Comparison of ENCODE assay signal across 8 cellular contexts in genomic region chr20:3898181-3898580, GRCh38. TPM values are rescaled to one million over a fixed set of nuclear protein-coding genes. Genes with fewer than 3 reads are reported as not detected.
DNase-seq lines count a peak whose midpoint lies in the region; ATAC-seq and TF ChIP-seq lines count a peak whose summit lies in the region.
"Not testable (repeated sequence)": the region's sequence is repeated elsewhere in the genome, so short reads cannot be mapped to it uniquely, and the experiment has no call there.

No MANE protein-coding gene starts in this region.

- H3K27ac ChIP-seq in GM23248 (peak overlapping the region; percentile 5; the same call in 1 of the 2 replicates), smooth muscle cell (ENCODE audit: low read depth) (peak overlapping the region; percentile 18)
- not testable (repeated sequence) for H3K27ac ChIP-seq in OCI-LY7 (ENCODE audit: low read depth, low read length, poor library complexity, severe bottlenecking); SK-N-SH (ENCODE audit: low read depth in 2 of 2, low read length in 1 of 2)

- H3K4me1 Mint-ChIP-seq in CD14-positive monocyte: peaks cover 93% of the 10 kb centered on the region
- H3K4me1 Mint-ChIP-seq in dendritic cell treated with granulocyte-macrophage colony-stimulating factor and Interleukin-4, amounts not matched to agents 40 ng/mL and 50 ng/mL, for 4 days (ENCODE audit: low read depth): peaks cover 76% of the 10 kb centered on the region
- H3K4me1 Mint-ChIP-seq in natural killer cell: peaks cover 59 to 63% of the 10 kb centered on the region in 2 donors

- peaks cover 82% of the 10 kb centered on the region for H3K4me1 ChIP-seq in GM23248 (ENCODE audit: insufficient read depth)
- H3K4me1 ChIP-seq in OCI-LY7 (ENCODE audit: insufficient read depth, low read length, poor library complexity, severe bottlenecking): peaks cover 80% of the 10 kb centered on the region
- H3K4me1 ChIP-seq in SK-N-SH (ENCODE audit: control insufficient read depth in 1 of 2, insufficient read depth in 2 of 2, low read depth in 1 of 2, low read length in 1 of 2): peaks cover 3 to 33% of the 10 kb centered on the region in 2 experiments; a peak in 3 of 4 replicates
- not testable (repeated sequence) for H3K4me1 ChIP-seq in smooth muscle cell (ENCODE audit: low read depth)

- peaks cover 100% of the 10 kb centered on the region for H3K79me2 ChIP-seq in GM23248 (ENCODE audit: insufficient read depth)
- H3K79me2 ChIP-seq in OCI-LY7 (ENCODE audit: insufficient read depth, low read depth, low read length): peaks cover 100% of the 10 kb centered on the region
- H3K79me2 ChIP-seq in SK-N-SH (ENCODE audit: insufficient read depth): peaks cover 100% of the 10 kb centered on the region
- peaks cover 100% of the 10 kb centered on the region for H3K79me2 ChIP-seq in smooth muscle cell (ENCODE audit: low read depth)

- TF ChIP-seq CTCF in CD14-positive monocyte (IDR thresholded peaks at IDR 0.05); OCI-LY7 (conservative IDR thresholded peaks at IDR 0.05; ENCODE audit: low read length); SK-N-SH (IDR thresholded peaks at IDR 0.05); natural killer cell (IDR thresholded peaks at IDR 0.05); smooth muscle cell (IDR thresholded peaks at IDR 0.05; ENCODE audit: borderline replicate concordance, insufficient read depth, poor library complexity, severe bottlenecking): not testable (repeated sequence)

- H3F3A ChIP-seq in GM23248 (ENCODE audit: insufficient read depth): peaks cover 64% of the 10 kb centered on the region
- peaks cover 38% of the 10 kb centered on the region for H3F3A ChIP-seq in SK-N-SH (replicated peaks; ENCODE audit: insufficient read depth)
- H3F3A ChIP-seq in smooth muscle cell (ENCODE audit: low read depth): not testable (repeated sequence)

- H2AFZ ChIP-seq in GM23248; OCI-LY7 (ENCODE audit: low read length); SK-N-SH (ENCODE audit: low read depth); smooth muscle cell (ENCODE audit: low read depth): not testable (repeated sequence)

- peak overlapping the region in 6 of 7 donors; percentile 57 to 85 (median 78) for H3K27ac Mint-ChIP-seq in CD14-positive monocyte
- peak overlapping the region; percentile 77 for H3K27ac Mint-ChIP-seq in dendritic cell treated with granulocyte-macrophage colony-stimulating factor and Interleukin-4, amounts not matched to agents 40 ng/mL and 50 ng/mL, for 4 days
- peak overlapping the region; percentile 68 to 82 for H3K27ac Mint-ChIP-seq in natural killer cell

- intact Hi-C loops in CD14-positive monocyte (cut with micrococcal nuclease); OCI-LY7 (cut with micrococcal nuclease; ENCODE audit: unreplicated experiment); dendritic cell treated with granulocyte-macrophage colony-stimulating factor and Interleukin-4, amounts not matched to agents 40 ng/mL and 50 ng/mL, for 4 days (cut with micrococcal nuclease); natural killer cell (cut with micrococcal nuclease): not testable (repeated sequence)

- POLR2A ChIA-PET in OCI-LY7 (lab: Charles Lee): interaction anchor here (1.2 kb wide), 1 partner anchor 18 kb away, joined by 4 read pairs; no protein-coding TSS in a partner anchor
- POLR2A ChIA-PET in SK-N-SH (lab: Yijun Ruan, JAX): not testable (repeated sequence)

- not testable (repeated sequence) for DNase-seq in CD14-positive monocyte (ENCODE audit: low spot score); GM23248; OCI-LY7 (ENCODE audit: low spot score); SK-N-SH; natural killer cell; smooth muscle cell (lab: John Stamatoyannopoulos, UW; ENCODE audit: unreplicated experiment)
- peak; percentile 23 for DNase-seq in activated CD8-positive, alpha-beta memory T cell treated with anti-CD3 and anti-CD28 coated beads, Interleukin-2, amount 50 U/mL, for 48 hours

- H3K27me3 ChIP-seq in GM23248 (replicated peaks; ENCODE audit: insufficient read depth); SK-N-SH (ENCODE audit: insufficient read depth); smooth muscle cell (ENCODE audit: low read depth): not testable (repeated sequence)

- H3K9me3 Mint-ChIP-seq in CD14-positive monocyte; dendritic cell treated with granulocyte-macrophage colony-stimulating factor and Interleukin-4, amounts not matched to agents 40 ng/mL and 50 ng/mL, for 4 days; natural killer cell: not testable (repeated sequence)

- not testable (repeated sequence) for H3K9me2 ChIP-seq in GM23248 (ENCODE audit: insufficient read depth); OCI-LY7 (ENCODE audit: insufficient read depth, low read length); SK-N-SH

- H3K9me3 ChIP-seq in GM23248 (ENCODE audit: low read depth); OCI-LY7 (ENCODE audit: low read length); SK-N-SH; smooth muscle cell (replicated peaks; ENCODE audit: low read depth): not testable (repeated sequence)

- 72 to 77% methylated on average over 9 of the region's 9 CpGs for WGBS in GM23248 (ENCODE audit: low coverage in 1 of 2, low lambda C conversion rate in 2 of 2, missing lambda C conversion rate in 2 of 2), 2 experiments
- 85% methylated on average over 9 of the region's 9 CpGs for WGBS in SK-N-SH (ENCODE audit: low lambda C conversion rate)
- WGBS in smooth muscle cell (ENCODE audit: low lambda C conversion rate): 88% methylated on average over 9 of the region's 9 CpGs

- not testable (repeated sequence) for H3K9ac ChIP-seq in GM23248; SK-N-SH; smooth muscle cell (ENCODE audit: low read depth)

- TF ChIP-seq EP300 in SK-N-SH (IDR thresholded peaks at IDR 0.05; ENCODE audit: borderline replicate concordance in 1 of 2, low read depth in 1 of 2, low read length in 1 of 2): not testable (repeated sequence)

- H3K36me3 ChIP-seq in GM23248 (ENCODE audit: low read depth); smooth muscle cell (ENCODE audit: low read depth): not testable (repeated sequence)
- peaks cover 62% of the 10 kb centered on the region for H3K36me3 ChIP-seq in OCI-LY7 (ENCODE audit: insufficient read depth, low read length)
- H3K36me3 ChIP-seq in SK-N-SH (replicated peaks in 1 of 2; ENCODE audit: control insufficient read depth in 1 of 2, insufficient read depth in 2 of 2, low read length in 1 of 2): peaks cover 0 to 11% of the 10 kb centered on the region in 2 experiments

- not testable (repeated sequence) for H3K4me2 ChIP-seq in GM23248 (ENCODE audit: unreplicated experiment); smooth muscle cell
- H3K4me2 ChIP-seq in OCI-LY7 (ENCODE audit: low read length) (peak overlapping the region; percentile 68; the same call in 1 of the 2 replicates), SK-N-SH (peak overlapping the region; percentile 12; the same call in 1 of the 2 replicates)

- H3K4me3 ChIP-seq in GM23248; OCI-LY7 (ENCODE audit: low read depth, low read length, poor library complexity, severe bottlenecking); SK-N-SH (ENCODE audit: low read depth in 2 of 2, low read length in 1 of 2); smooth muscle cell: not testable (repeated sequence)

- not testable (repeated sequence) for H3K27me3 Mint-ChIP-seq in CD14-positive monocyte (ENCODE audit: low read depth in 3 of 3); dendritic cell treated with granulocyte-macrophage colony-stimulating factor and Interleukin-4, amounts not matched to agents 40 ng/mL and 50 ng/mL, for 4 days; natural killer cell (ENCODE audit: low read depth in 2 of 2)

- BruUV-seq in OCI-LY7 (replicated peaks; lab: Mats Ljungman, UMichigan): not testable (repeated sequence)

- H3K4me3 Mint-ChIP-seq in CD14-positive monocyte; dendritic cell treated with granulocyte-macrophage colony-stimulating factor and Interleukin-4, amounts not matched to agents 40 ng/mL and 50 ng/mL, for 4 days; natural killer cell: not testable (repeated sequence)

- in situ Hi-C loops in GM23248 (cut with MboI): not testable (repeated sequence)

- peaks cover 13 to 27% of the 10 kb centered on the region in 2 donors for H3K36me3 Mint-ChIP-seq in CD14-positive monocyte
- H3K36me3 Mint-ChIP-seq in dendritic cell treated with granulocyte-macrophage colony-stimulating factor and Interleukin-4, amounts not matched to agents 40 ng/mL and 50 ng/mL, for 4 days (ENCODE audit: low read depth): peaks cover 51% of the 10 kb centered on the region
- H3K36me3 Mint-ChIP-seq in natural killer cell: not testable (repeated sequence)

- CTCF ChIA-PET in OCI-LY7 (lab: Charles Lee; ENCODE audit: unreplicated experiment); SK-N-SH (lab: Yijun Ruan, JAX): not testable (repeated sequence)

- H4K20me1 ChIP-seq in GM23248 (ENCODE audit: insufficient read depth): peaks cover 63% of the 10 kb centered on the region
- peaks cover 47% of the 10 kb centered on the region for H4K20me1 ChIP-seq in OCI-LY7 (ENCODE audit: insufficient read depth, low read length)
- peaks cover 100% of the 10 kb centered on the region for H4K20me1 ChIP-seq in SK-N-SH (ENCODE audit: insufficient read depth)
- H4K20me1 ChIP-seq in smooth muscle cell (ENCODE audit: low read depth): peaks cover 100% of the 10 kb centered on the region

- not testable (repeated sequence) for TF ChIP-seq RAD21 in SK-N-SH (IDR thresholded peaks at IDR 0.05; ENCODE audit: low read length)

- not testable (repeated sequence) for ATAC-seq in natural killer cell

RNA-seq across cellular contexts. Expression of gene PANK2, which starts 9.0 kb away (rescaled TPM):
- polyA plus RNA-seq in CD14-positive monocyte: 10 to 100 TPM; 48.0 to 65.7 TPM
- total RNA-seq in GM23248 (2014; rRNA removed; shearing (Covaris generic)): 43.7 and 65.1 TPM in 2 replicates
- 30.6 and 32.6 TPM in 2 replicates for polyA plus RNA-seq in GM23248 (2016; fragmentation: Nextera tagmentation; extraction: Ambion mirVana)
- 40.9 and 46.1 TPM in 2 replicates for total RNA-seq in OCI-LY7 (2014; rRNA removed; shearing (Covaris generic))
- total RNA-seq in OCI-LY7 (2022): 66.6 and 71.3 TPM in 2 replicates
- 17.7 and 23.3 TPM in 2 replicates for polyA plus RNA-seq in SK-N-SH (2012; rRNA removed)
- 19.6 and 22.5 TPM in 2 replicates for polyA plus RNA-seq in SK-N-SH (2012; cell fraction: cytosol; rRNA removed)
- 43.1 and 53.0 TPM in 2 replicates for polyA plus RNA-seq in SK-N-SH (2012; cell fraction: nucleus; rRNA removed)
- 10 to 100 TPM; 50.5 to 74.3 (median 61.3) TPM for total RNA-seq in natural killer cell
- total RNA-seq in smooth muscle cell: 40.8 and 43.1 TPM in 2 replicates
- 24.7 and 42.5 TPM in 2 replicates for polyA plus RNA-seq in smooth muscle cell

RNA-seq across cellular contexts. Expression of gene MAVS, which starts 51.5 kb away (rescaled TPM):
- polyA plus RNA-seq in CD14-positive monocyte: 1 to 10 TPM; 1.8 to 3.2 TPM
- 22.0 and 27.4 TPM in 2 replicates for total RNA-seq in GM23248 (2014; rRNA removed; shearing (Covaris generic))
- polyA plus RNA-seq in GM23248 (2016; fragmentation: Nextera tagmentation; extraction: Ambion mirVana): 12.0 and 12.5 TPM in 2 replicates
- total RNA-seq in OCI-LY7 (2014; rRNA removed; shearing (Covaris generic)): 15.3 and 19.8 TPM in 2 replicates
- 35.5 and 37.2 TPM in 2 replicates for total RNA-seq in OCI-LY7 (2022)
- 9.1 and 10.5 TPM in 2 replicates for polyA plus RNA-seq in SK-N-SH (2012; rRNA removed)
- 5.1 and 6.6 TPM in 2 replicates for polyA plus RNA-seq in SK-N-SH (2012; cell fraction: cytosol; rRNA removed)
- polyA plus RNA-seq in SK-N-SH (2012; cell fraction: nucleus; rRNA removed): 22.6 and 28.8 TPM in 2 replicates
- 10 to 100 TPM; 23.1 to 30.8 (median 26.4) TPM for total RNA-seq in natural killer cell
- total RNA-seq in smooth muscle cell: 12.5 and 12.8 TPM in 2 replicates
- 7.8 and 10.0 TPM in 2 replicates for polyA plus RNA-seq in smooth muscle cell
